In the genomic region with DNA sequence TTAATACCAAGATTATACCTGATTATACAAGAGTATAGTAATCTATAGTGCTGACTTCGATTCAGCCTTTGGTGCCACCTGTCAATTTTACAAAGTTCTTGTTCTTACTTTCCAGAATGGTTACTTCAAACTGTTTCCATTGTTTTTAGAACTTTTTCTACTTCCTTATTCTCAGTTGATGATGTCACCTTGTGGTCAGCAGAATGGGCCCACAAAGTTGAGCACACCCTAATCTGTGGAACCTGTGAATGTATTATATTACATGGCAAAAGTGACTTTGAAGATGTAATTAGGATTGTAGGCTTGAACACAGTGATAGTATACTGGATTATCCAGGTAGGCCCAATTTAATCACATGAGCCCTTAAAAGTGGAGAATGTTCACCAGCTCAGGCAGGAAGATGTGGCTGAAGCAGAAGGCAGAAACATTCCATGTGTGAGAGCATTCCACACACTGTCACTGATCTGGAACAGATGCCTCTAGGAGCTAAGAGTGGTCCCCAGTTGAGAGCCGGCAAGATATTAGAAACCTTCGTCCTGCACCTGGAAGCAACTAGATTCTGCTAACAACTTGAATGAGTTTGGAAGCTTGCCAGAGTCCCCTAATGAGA, we compare ENCODE assay signal across 11 cellular contexts. TPM values are rescaled to one million over a fixed set of nuclear protein-coding genes. Genes with fewer than 3 reads are reported as not detected.
DNase-seq lines count a peak whose midpoint lies in the region; ATAC-seq and TF ChIP-seq lines count a peak whose summit lies in the region.
"Had no signal": no experiment of that assay in that cellular context is flagged by ENCODE, and none has a peak within 500 bp of the region (broad histone marks: within the 10 kb centered on the region; RNA-seq: fewer than 3 reads in every experiment).

No MANE protein-coding gene starts in this region.

- no peak overlapping the region for H3K4me3 ChIP-seq in foreskin fibroblast (ENCODE audit: low read depth in 1 of 2, low read length in 2 of 2)

- DNase-seq in EL (peak; percentile 30), MV-4-11 (lab: John Stamatoyannopoulos, UW) (peak; percentile 68), foreskin fibroblast (peak; percentile 16 to 64), Right ventricle myocardium superior (no peak), NCI-H2196 (lab: John Stamatoyannopoulos, UW; ENCODE audit: unreplicated experiment) (no peak), medulla oblongata (ENCODE audit: extremely low spot score) (no peak)
- DNase-seq in activated T-cell treated with anti-CD3 and anti-CD28 coated beads, Interleukin-2, amount 50 U/mL, for 1 hour, result no peak
- DNase-seq: cortex of kidney, DND-41, posterior cingulate gyrus had no signal

- intact Hi-C loops in Right ventricle myocardium superior (cut with DNase I), result no loop called here

- TF ChIP-seq CTCF in foreskin fibroblast (IDR thresholded peaks at IDR 0.05; ENCODE audit: low read depth, low read length), result no peak

- ATAC-seq in GM21619 (IDR thresholded peaks at IDR 0.05; ENCODE audit: unreplicated experiment) (peak; percentile 51), Right ventricle myocardium superior (ENCODE audit: poor library complexity) (no peak)

RNA-seq across cellular contexts. Expression of a gene that starts 6.3 kb away (rescaled TPM):
- 18.5 TPM for total RNA-seq in Right ventricle myocardium superior

Comparison
In these comparisons a context has a peak if more than half of its experiments do, and no peak if none do; other contexts are left out.
1. DNase-seq: peak in EL (single experiment), MV-4-11 (single experiment) and foreskin fibroblast (2 of 2); none in Right ventricle myocardium superior (single experiment), activated T-cell treated with anti-CD3 and anti-CD28 coated beads, Interleukin-2, amount 50 U/mL, for 1 hour (single experiment), NCI-H2196 (single experiment) and medulla oblongata (single experiment).